In the genomic region with DNA sequence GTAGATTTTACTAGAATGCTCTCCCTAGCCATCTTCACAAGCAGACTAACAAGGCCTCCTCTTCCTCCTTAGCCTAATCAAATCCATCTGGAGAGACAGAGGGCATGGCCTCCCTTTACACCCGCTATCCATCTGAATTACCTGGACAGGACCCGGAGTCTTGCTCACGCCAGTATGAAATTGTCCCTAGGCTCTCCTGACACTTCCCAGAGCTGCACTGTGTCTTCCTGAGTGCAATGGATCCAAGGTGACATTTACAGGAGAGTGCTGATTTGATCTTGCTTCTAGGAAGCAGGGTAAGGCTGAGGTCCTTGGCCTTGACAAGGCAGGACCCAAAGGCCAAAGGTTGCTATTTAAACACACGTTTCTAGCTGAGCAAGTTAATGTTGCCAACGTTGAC, we compare ENCODE assay signal across 8 cellular contexts.
"Had no signal": no experiment of that assay in that cellular context is flagged by ENCODE, and none has a peak within 500 bp of the region (broad histone marks: within the 10 kb centered on the region; RNA-seq: fewer than 3 reads in every experiment).

No MANE protein-coding gene starts in this region.

- ATAC-seq: K562 had no signal

- H3K4me3 Mint-ChIP-seq: H9 had no signal

- H3K27ac ChIP-seq: GM23248 had no signal

- H3K4me3 ChIP-seq: GM23248, K562 had no signal

- DNase-seq: GM23248, H9, HCEC 1CT, IMR-90 had no signal

- H3K9ac ChIP-seq: GM23248 had no signal

- FAIRE-seq: H1, H54, HTR-8/SVneo, K562 had no signal

- H3K9me3 Mint-ChIP-seq: H9 had no signal

- H2AFZ ChIP-seq: GM23248 had no signal
